In genomic region chr9:3444016-3444415, GRCh38 we compare ENCODE assay signal across 9 cellular contexts.
"Had no signal": no experiment of that assay in that cellular context is flagged by ENCODE, and none has a peak within 500 bp of the region (broad histone marks: within the 10 kb centered on the region; RNA-seq: fewer than 3 reads in every experiment).

No MANE protein-coding gene starts in this region.

- H3K36me3 ChIP-seq: HAP-1 had no signal

- H3K4me2 ChIP-seq: GM23338 had no signal

- ATAC-seq: GM23338, HCT116 had no signal

- H3K4me3 ChIP-seq: GM23248, GM23338, HAP-1 had no signal

- H3K4me1 Mint-ChIP-seq: GM23338, H9 had no signal

- H3K27ac Mint-ChIP-seq: GM23338, H9, HFFc6 had no signal

- H2AFZ ChIP-seq: GM23248, GM23338 had no signal

- H3K9me3 Mint-ChIP-seq: H9, HFFc6 had no signal

- H3K9ac ChIP-seq: GM23248 had no signal

- H3K4me3 Mint-ChIP-seq: GM23338, H9, HFFc6 had no signal

- DNase-seq: GM23248, GOT3, H7, H9, HCEC 1CT, HFFc6 had no signal

- H3K27ac ChIP-seq: GM23248 had no signal

- H3K9me3 ChIP-seq: HAP-1 had no signal
